ENCODE assay signal across 24 cellular contexts in genomic region chr5:116375926-116376325, GRCh38.
A peak's percentile ranks its signal among the peaks of the same experiment; 100 is the strongest.
DNase-seq lines count a peak whose midpoint lies in the region; ATAC-seq and TF ChIP-seq lines count a peak whose summit lies in the region.
"Had no signal": no experiment of that assay in that cellular context is flagged by ENCODE, and none has a peak within 500 bp of the region (broad histone marks: within the 10 kb centered on the region; RNA-seq: fewer than 3 reads in every experiment).

No MANE protein-coding gene starts in this region.

- peak overlapping the region in 1 of 3 experiments; percentile 29 for H3K4me3 Mint-ChIP-seq in nephron
- no peak overlapping the region for H3K4me3 Mint-ChIP-seq in activated T-cell treated with anti-CD3 and anti-CD28 coated beads, Interleukin-2, amount 50 U/mL, for 72 hours
- H3K4me3 Mint-ChIP-seq: activated CD4-positive, alpha-beta T cell treated with anti-CD3 and anti-CD28 coated beads, Interleukin-2, amount 10 ng/mL, durations not matched to agents 24 days and 14 days; activated T-cell treated with anti-CD3 and anti-CD28 coated beads, Interleukin-2, amount 50 U/mL, for 4 hours; nephron progenitor cell; stimulated activated memory B cell treated with anti-CD40 and anti-IgM and Interleukin-4, amounts not matched to agents 10 μg/mL and 1 μg/mL and 100 μg/mL, for 72 hours had no signal

- peaks cover 64% of the 10 kb centered on the region for H3K4me1 Mint-ChIP-seq in nephron
- peaks cover 12% of the 10 kb centered on the region for H3K4me1 Mint-ChIP-seq in activated T-cell treated with anti-CD3 and anti-CD28 coated beads, Interleukin-2, amount 50 U/mL, for 72 hours (ENCODE audit: low read depth)
- H3K4me1 Mint-ChIP-seq: activated CD4-positive, alpha-beta T cell treated with anti-CD3 and anti-CD28 coated beads, Interleukin-2, amount 10 ng/mL, durations not matched to agents 24 days and 14 days; stimulated activated memory B cell treated with anti-CD40 and anti-IgM and Interleukin-4, amounts not matched to agents 10 μg/mL and 1 μg/mL and 100 μg/mL, for 72 hours had no signal

- H3K27me3 Mint-ChIP-seq in nephron (ENCODE audit: low read depth): peaks cover 4% of the 10 kb centered on the region
- H3K27me3 Mint-ChIP-seq in activated T-cell treated with anti-CD3 and anti-CD28 coated beads, Interleukin-2, amount 50 U/mL, for 72 hours (ENCODE audit: low read depth): no peaks in the 10 kb centered on the region
- H3K27me3 Mint-ChIP-seq: activated CD4-positive, alpha-beta T cell treated with anti-CD3 and anti-CD28 coated beads, Interleukin-2, amount 10 ng/mL, durations not matched to agents 24 days and 14 days; stimulated activated memory B cell treated with anti-CD40 and anti-IgM and Interleukin-4, amounts not matched to agents 10 μg/mL and 1 μg/mL and 100 μg/mL, for 72 hours had no signal

- H3K9me3 Mint-ChIP-seq in nephron: no peaks in the 10 kb centered on the region
- no peaks in the 10 kb centered on the region for H3K9me3 Mint-ChIP-seq in activated T-cell treated with anti-CD3 and anti-CD28 coated beads, Interleukin-2, amount 50 U/mL, for 72 hours
- H3K9me3 Mint-ChIP-seq: activated CD4-positive, alpha-beta T cell treated with anti-CD3 and anti-CD28 coated beads, Interleukin-2, amount 10 ng/mL, durations not matched to agents 24 days and 14 days; activated T-cell treated with anti-CD3 and anti-CD28 coated beads, Interleukin-2, amount 50 U/mL, for 4 hours; nephron progenitor cell; stimulated activated memory B cell treated with anti-CD40 and anti-IgM and Interleukin-4, amounts not matched to agents 10 μg/mL and 1 μg/mL and 100 μg/mL, for 72 hours had no signal

- no peak for ATAC-seq in HG03571 (IDR thresholded peaks at IDR 0.05; ENCODE audit: unreplicated experiment)
- ATAC-seq in activated T-cell treated with anti-CD3 and anti-CD28 coated beads, Interleukin-2, amount 50 U/mL, for 72 hours (replicated peaks in 1 of 2): no peak
- ATAC-seq: activated T-cell treated with anti-CD3 and anti-CD28 coated beads, Interleukin-2, amount 50 U/mL, for 4 hours; left ventricle myocardium superior; right lobe of liver; stimulated activated memory B cell treated with anti-CD40 and anti-IgM and Interleukin-4, amounts not matched to agents 10 μg/mL and 1 μg/mL and 100 μg/mL, for 72 hours had no signal

- DNase-seq in COR-L47 (lab: John Stamatoyannopoulos, UW): peak; percentile 16
- peak; percentile 3 for DNase-seq in NCI-H510A (lab: John Stamatoyannopoulos, UW)
- DNase-seq in cerebellar cortex (ENCODE audit: low spot score): peak; percentile 84
- no peak for DNase-seq in NCI-H2227 treated with DMSO at 0.1 percent for 48 hours (lab: John Stamatoyannopoulos, UW)
- DNase-seq in DMS153 (lab: John Stamatoyannopoulos, UW): no peak
- DNase-seq in activated T-cell treated with anti-CD3 and anti-CD28 coated beads, Interleukin-2, amount 50 U/mL, for 72 hours: no peak
- DNase-seq: activated CD4-positive, alpha-beta T cell treated with anti-CD3 and anti-CD28 coated beads, Interleukin-2, amount 10 ng/mL, durations not matched to agents 24 days and 14 days; activated T-cell treated with anti-CD3 and anti-CD28 coated beads, Interleukin-2, amount 50 U/mL, for 4 hours; left ventricle myocardium superior; NCI-H1048; NCI-H1930; NCI-H226; nephron progenitor cell; ovary; Peyer's patch; right lobe of liver; SHP77 treated with DMSO at 0.1 percent for 48 hours; stimulated activated CD4-positive, alpha-beta T cell treated with anti-CD3 and anti-CD28 coated beads, Interleukin-4, amount 100 ng/mL, for 4 hours; T1000; upper lobe of left lung; WERI-Rb-1 had no signal

- no peak for TF ChIP-seq CTCF in nephron (IDR thresholded peaks at IDR 0.05; ENCODE audit: unreplicated experiment in 3 of 3)

- no peaks in the 10 kb centered on the region for H3K36me3 Mint-ChIP-seq in nephron (ENCODE audit: low read depth)
- no peaks in the 10 kb centered on the region for H3K36me3 Mint-ChIP-seq in activated T-cell treated with anti-CD3 and anti-CD28 coated beads, Interleukin-2, amount 50 U/mL, for 72 hours (ENCODE audit: insufficient read depth in 2 of 2)

- H3K27ac Mint-ChIP-seq in nephron: peak overlapping the region; percentile 53 to 78 (median 60)
- no peak overlapping the region for H3K27ac Mint-ChIP-seq in activated T-cell treated with anti-CD3 and anti-CD28 coated beads, Interleukin-2, amount 50 U/mL, for 72 hours
- H3K27ac Mint-ChIP-seq: activated CD4-positive, alpha-beta T cell treated with anti-CD3 and anti-CD28 coated beads, Interleukin-2, amount 10 ng/mL, durations not matched to agents 24 days and 14 days; nephron progenitor cell; stimulated activated memory B cell treated with anti-CD40 and anti-IgM and Interleukin-4, amounts not matched to agents 10 μg/mL and 1 μg/mL and 100 μg/mL, for 72 hours had no signal

Comparison
In these comparisons a context has a peak if more than half of its experiments do, and no peak if none do; other contexts are left out.
1. DNase-seq: peak in COR-L47 (single experiment), NCI-H510A (single experiment) and cerebellar cortex (single experiment); none in NCI-H2227 treated with DMSO at 0.1 percent for 48 hours (single experiment), DMS153 (single experiment) and activated T-cell treated with anti-CD3 and anti-CD28 coated beads, Interleukin-2, amount 50 U/mL, for 72 hours (0 of 2).